ENCODE assay signal across 1 cellular context in genomic region chr4:113447061-113447460, GRCh38.
TF ChIP-seq lines count a peak whose summit lies in the region.

No MANE protein-coding gene starts in this region.

TF ChIP-seq in IMR-90, 13 proteins besides CTCF, POLR2A, EP300 and RAD21 (continued from another document):
- TF ChIP-seq USF2 (IDR thresholded peaks at IDR 0.05; ENCODE audit: low read depth, low read length): no peak
- no peak for TF ChIP-seq SMC3 (IDR thresholded peaks at IDR 0.05; ENCODE audit: low read depth, low read length)
- TF ChIP-seq CEBPB (IDR thresholded peaks at IDR 0.05; ENCODE audit: low read depth, low read length): no peak
- TF ChIP-seq RFX5 (IDR thresholded peaks at IDR 0.05; ENCODE audit: low read depth, low read length): no peak
- no peak for TF ChIP-seq MAFK (IDR thresholded peaks at IDR 0.05; ENCODE audit: low read depth, low read length)
- TF ChIP-seq ELK1 (IDR thresholded peaks at IDR 0.05; ENCODE audit: borderline replicate concordance, low read depth, low read length): no peak
- TF ChIP-seq MXI1 (IDR thresholded peaks at IDR 0.05; ENCODE audit: borderline replicate concordance, low read depth, low read length): no peak
